Comparison of ENCODE assay signal across 17 cellular contexts in genomic region chr2:83069724-83070123, GRCh38.
DNase-seq lines count a peak whose midpoint lies in the region; ATAC-seq and TF ChIP-seq lines count a peak whose summit lies in the region.
"Had no signal": no experiment of that assay in that cellular context is flagged by ENCODE, and none has a peak within 500 bp of the region (broad histone marks: within the 10 kb centered on the region; RNA-seq: fewer than 3 reads in every experiment).

No MANE protein-coding gene starts in this region.

- TF ChIP-seq CTCF in MCF 10A (IDR thresholded peaks at IDR 0.05; ENCODE audit: unreplicated experiment) = no peak
- no peak for TF ChIP-seq CTCF in breast epithelium (IDR thresholded peaks at IDR 0.05)

- TF ChIP-seq POLR2A in breast epithelium (IDR thresholded peaks at IDR 0.05) = no peak

- H3K4me3 Mint-ChIP-seq in MCF 10A (ENCODE audit: unreplicated experiment) = no peak overlapping the region
- H3K4me3 Mint-ChIP-seq: activated CD4-positive, alpha-beta memory T cell treated with anti-CD3 and anti-CD28 coated beads, Interleukin-2, amount 10 ng/mL, durations not matched to agents 7 days and 5 days; naive B cell; T-helper 17 cell had no signal

- H3K4me1 Mint-ChIP-seq in MCF 10A (ENCODE audit: insufficient read depth, unreplicated experiment) = no peaks in the 10 kb centered on the region
- H3K4me1 Mint-ChIP-seq: activated CD4-positive, alpha-beta memory T cell treated with anti-CD3 and anti-CD28 coated beads, Interleukin-2, amount 10 ng/mL, durations not matched to agents 7 days and 5 days; naive B cell; T-helper 17 cell had no signal

- POLR2A ChIA-PET in MCF 10A (lab: Yijun Ruan, JAX) = interaction anchor here (0.7 kb wide), 1 partner anchor 34 kb away, joined by 3 read pairs; no protein-coding TSS in a partner anchor

- in situ Hi-C loops in KBM-7 (cut with MboI; ENCODE audit: low pct_unique_long_range_greater_than_20kb, low sequenced_read_pairs) = no loop called here

- no peaks in the 10 kb centered on the region for H3K36me3 Mint-ChIP-seq in MCF 10A (ENCODE audit: insufficient read depth, unreplicated experiment)
- H3K36me3 Mint-ChIP-seq: naive B cell had no signal

- H3K4me1 ChIP-seq in breast epithelium (no peaks in the 10 kb centered on the region), aorta (ENCODE audit: control insufficient read depth in 1 of 2, insufficient read depth in 2 of 2, low read length in 2 of 2) (no peaks in the 10 kb centered on the region)
- H3K4me1 ChIP-seq: psoas muscle, upper lobe of left lung had no signal

- H3K36me3 ChIP-seq in breast epithelium (no peaks in the 10 kb centered on the region), aorta (ENCODE audit: control insufficient read depth in 1 of 2, insufficient read depth in 2 of 2, low read length in 1 of 2) (no peaks in the 10 kb centered on the region)
- H3K36me3 ChIP-seq: cardiac muscle cell, upper lobe of left lung had no signal

- CTCF ChIA-PET in MCF 10A (lab: Yijun Ruan, JAX) = no interaction called here

- H3K9me3 Mint-ChIP-seq in MCF 10A (ENCODE audit: unreplicated experiment) = no peaks in the 10 kb centered on the region

- no peak overlapping the region for H3K27ac Mint-ChIP-seq in MCF 10A (ENCODE audit: low read depth, unreplicated experiment)
- H3K27ac Mint-ChIP-seq: activated CD4-positive, alpha-beta memory T cell treated with anti-CD3 and anti-CD28 coated beads, Interleukin-2, amount 10 ng/mL, durations not matched to agents 7 days and 5 days; naive B cell; T-helper 17 cell had no signal

- intact Hi-C loops in MCF 10A (cut with micrococcal nuclease) = no loop called here
- intact Hi-C loops in breast epithelium (cut with DNase I; ENCODE audit: low total_unique reads) = no loop called here
- intact Hi-C loops in aorta (cut with DNase I) = no loop called here

- no peaks in the 10 kb centered on the region for H3K27me3 Mint-ChIP-seq in MCF 10A (ENCODE audit: insufficient read depth, unreplicated experiment)
- H3K27me3 Mint-ChIP-seq: activated CD4-positive, alpha-beta memory T cell treated with anti-CD3 and anti-CD28 coated beads, Interleukin-2, amount 10 ng/mL, durations not matched to agents 7 days and 5 days; naive B cell; T-helper 17 cell had no signal

- H3K27me3 ChIP-seq in breast epithelium = no peaks in the 10 kb centered on the region
- H3K27me3 ChIP-seq in aorta (ENCODE audit: control insufficient read depth in 1 of 2, insufficient read depth in 2 of 2, low read length in 1 of 2) = no peaks in the 10 kb centered on the region
- H3K27me3 ChIP-seq: cardiac muscle cell, upper lobe of left lung had no signal

- H3K9me3 ChIP-seq in breast epithelium (no peaks in the 10 kb centered on the region), aorta (ENCODE audit: control insufficient read depth, low read length) (no peaks in the 10 kb centered on the region)
- H3K9me3 ChIP-seq: psoas muscle, upper lobe of left lung had no signal

- DNase-seq in MCF 10A (ENCODE audit: unreplicated experiment) (peak; percentile 49), breast epithelium (ENCODE audit: low spot score in 2 of 2) (no peak), SHP77 (lab: John Stamatoyannopoulos, UW) (peak; percentile 23 to 35), dermis blood vessel endothelial cell (peak; percentile 53), T-helper 9 cell (no peak), NCI-H1436 (lab: John Stamatoyannopoulos, UW) (no peak), aorta (no peak), KBM-7 (no peak)
- DNase-seq: activated CD4-positive, alpha-beta memory T cell treated with anti-CD3 and anti-CD28 coated beads, Interleukin-2, amount 10 ng/mL, durations not matched to agents 7 days and 5 days; left cardiac atrium; naive B cell; NCI-H2081 treated with DMSO at 0.1 percent for 48 hours; psoas muscle; T-helper 17 cell; upper lobe of left lung had no signal

- ATAC-seq in aorta (ENCODE audit: low FRiP score) = no peak
- ATAC-seq: GM12878, left cardiac atrium, psoas muscle, T-helper 17 cell had no signal

- no TSS peak for BruUV-seq in MCF 10A (replicated peaks; lab: Mats Ljungman, UMichigan)

- H3K27ac ChIP-seq in breast epithelium (no peak overlapping the region), aorta (ENCODE audit: low read depth in 1 of 2, low read length in 2 of 2) (no peak overlapping the region)
- H3K27ac ChIP-seq: cardiac muscle cell, psoas muscle, upper lobe of left lung had no signal

- H3K4me3 ChIP-seq in breast epithelium = no peak overlapping the region
- H3K4me3 ChIP-seq in aorta (ENCODE audit: low read length in 2 of 2) = no peak overlapping the region
- H3K4me3 ChIP-seq: cardiac muscle cell, GM12878, psoas muscle, upper lobe of left lung had no signal

Comparison
In these comparisons a context has a peak if more than half of its experiments do, and no peak if none do; other contexts are left out.
1. DNase-seq: peak in MCF 10A (single experiment), SHP77 (2 of 2) and dermis blood vessel endothelial cell (single experiment); none in breast epithelium (0 of 2), T-helper 9 cell (single experiment), NCI-H1436 (single experiment), aorta (0 of 2) and KBM-7 (single experiment).